8 cellular contexts compared by ENCODE assay signal in genomic region chr19:5719274-5719960, GRCh38. TPM values are rescaled to one million over a fixed set of nuclear protein-coding genes. Genes with fewer than 3 reads are reported as not detected.
A peak's percentile ranks its signal among the peaks of the same experiment; 100 is the strongest.
DNase-seq lines count a peak whose midpoint lies in the region; ATAC-seq, FAIRE-seq and TF ChIP-seq lines count a peak whose summit lies in the region.

No MANE protein-coding gene starts in this region.

- H3K4me3 ChIP-seq in WI38 (ENCODE audit: low read depth, low read length) (peak overlapping the region; percentile 97), pancreas (peak overlapping the region; percentile 83 to 99 (median 93))

- ATAC-seq in HG03025 (IDR thresholded peaks at IDR 0.05; ENCODE audit: low FRiP score, unreplicated experiment) (peak; percentile 8), pancreas (peak in 1 of 4 donors; percentile 1), HG02840 (IDR thresholded peaks at IDR 0.05; ENCODE audit: low FRiP score, unreplicated experiment) (no peak), GM19452 (IDR thresholded peaks at IDR 0.05; ENCODE audit: unreplicated experiment) (no peak)

- WGBS in pancreas, 2 donors, result 0 to 1% methylated on average over 30 to 58 of the region's 58 CpGs

- intact Hi-C loops in pancreas (cut with DNase I), result no loop called here

- no peak for FAIRE-seq in pancreas (lab: Jason Lieb, UNC)

- H3K36me3 ChIP-seq in ES-I3 (ENCODE audit: insufficient read depth, low read length) (peaks cover 3% of the 10 kb centered on the region; the same call in 1 of the 2 replicates), pancreas (no peaks in the 10 kb centered on the region)

- no peak for TF ChIP-seq CTCF in WI38 (IDR thresholded peaks at IDR 0.05; ENCODE audit: low read depth, low read length)
- TF ChIP-seq CTCF in pancreas (IDR thresholded peaks at IDR 0.05), result no peak

- DNase-seq in fibroblast of peridontal ligament (ENCODE audit: extremely low read depth) (peak; percentile 30), pancreas (peak in 1 of 6 donors; percentile 51), NK-92 (lab: John Stamatoyannopoulos, UW; ENCODE audit: unreplicated experiment) (no peak)

- H3K9ac ChIP-seq in ES-I3 (ENCODE audit: low read depth, low read length), result peak overlapping the region; percentile 99

- H3K27ac ChIP-seq in pancreas, result peak overlapping the region; percentile 88 to 95 (median 90)

- H3K4me1 ChIP-seq in ES-I3 (ENCODE audit: insufficient read depth, low read length), result no peaks in the 10 kb centered on the region; the same call in 1 of the 2 replicates
- H3K4me1 ChIP-seq in pancreas, result peaks cover 0 to 14% (median 10%) of the 10 kb centered on the region in 3 donors

- H3K27me3 ChIP-seq in pancreas, result no peaks in the 10 kb centered on the region

- H3K9me3 ChIP-seq in ES-I3 (ENCODE audit: control insufficient read depth, insufficient read depth, low read length), result no peaks in the 10 kb centered on the region
- H3K9me3 ChIP-seq in pancreas, result no peaks in the 10 kb centered on the region

RNA-seq across cellular contexts. Expression of gene LONP1, which starts 0.5 kb away (rescaled TPM):
- total RNA-seq in pancreas, result 10 to 100 TPM; 23.3 to 56.7 (median 33.1) TPM
- polyA plus RNA-seq in pancreas, result 10 to 100 TPM; 42.5 to 63.9 TPM

RNA-seq across cellular contexts. Expression of gene CATSPERD, which starts 1.0 kb away (rescaled TPM):
- total RNA-seq in pancreas, result not detected
- not detected for polyA plus RNA-seq in pancreas

RNA-seq across cellular contexts. Expression of gene RPL36, which starts 29.3 kb away (rescaled TPM):
- total RNA-seq in pancreas, result 100 to 1,000 TPM; 524 to 926 (median 654) TPM
- polyA plus RNA-seq in pancreas, result 1,000 to 10,000 TPM in 1 of 2 donors, 100 to 1,000 TPM in 1; 951 to 1,510 TPM

RNA-seq across cellular contexts. Expression of gene HSD11B1L, which starts 38.6 kb away (rescaled TPM):
- total RNA-seq in pancreas, result 1 to 10 TPM; 2.1 to 5.5 (median 3.5) TPM
- 10 to 100 TPM; 12.9 to 16.9 TPM for polyA plus RNA-seq in pancreas

RNA-seq across cellular contexts. Expression of gene MICOS13, which starts 39.1 kb away (rescaled TPM):
- total RNA-seq in pancreas, result 10 to 100 TPM; 14.0 to 25.9 (median 23.5) TPM
- 10 to 100 TPM; 59.3 to 77.5 TPM for polyA plus RNA-seq in pancreas
